Comparison of ENCODE assay signal across 17 cellular contexts in the genomic region with DNA sequence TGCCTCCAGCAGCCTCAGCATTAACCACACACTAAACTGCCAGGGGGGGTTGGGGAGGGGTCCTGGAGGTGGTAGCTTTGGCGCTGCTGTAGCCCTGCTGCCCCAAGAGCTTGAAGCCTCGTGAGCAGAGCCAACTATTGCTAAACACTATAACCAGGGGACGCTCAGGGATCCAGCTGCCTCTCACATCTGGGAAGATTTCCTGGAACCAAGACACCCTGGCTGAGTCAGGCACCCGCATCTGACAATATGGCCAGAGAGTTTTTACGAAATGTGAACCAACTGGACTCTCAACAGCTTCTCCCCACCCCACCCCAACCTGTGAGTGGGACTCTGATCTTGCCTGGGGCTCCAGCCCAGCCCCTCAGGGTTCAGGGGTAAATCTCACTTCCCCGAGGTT. TPM values are rescaled to one million over a fixed set of nuclear protein-coding genes. Genes with fewer than 3 reads are reported as not detected.
DNase-seq lines count a peak whose midpoint lies in the region; ATAC-seq and TF ChIP-seq lines count a peak whose summit lies in the region.
"Had no signal": no experiment of that assay in that cellular context is flagged by ENCODE, and none has a peak within 500 bp of the region (broad histone marks: within the 10 kb centered on the region; RNA-seq: fewer than 3 reads in every experiment).

No MANE protein-coding gene starts in this region.

- intact Hi-C loops in tibial artery (cut with DNase I; ENCODE audit: low total_unique reads) = no loop called here

- POLR2A ChIA-PET in activated naive CD8-positive, alpha-beta T cell treated with anti-CD3 and anti-CD28 coated beads, Interleukin-2, amount 10 ng/mL, durations not matched to agents 7 days and 5 days (lab: Charles Lee) = interaction anchor here (1.6 kb wide), 1 partner anchor 10 kb away, joined by 6 read pairs; no protein-coding TSS in a partner anchor

- no peaks in the 10 kb centered on the region for H3K27me3 Mint-ChIP-seq in activated naive CD8-positive, alpha-beta T cell treated with anti-CD3 and anti-CD28 coated beads, Interleukin-2, amount 10 ng/mL, durations not matched to agents 7 days and 5 days
- no peaks in the 10 kb centered on the region for H3K27me3 Mint-ChIP-seq in activated naive CD8-positive, alpha-beta T cell treated with anti-CD3 and anti-CD28 coated beads, Interleukin-2, amount 50 U/mL, for 24 hours

- H3K4me1 Mint-ChIP-seq in activated naive CD8-positive, alpha-beta T cell treated with anti-CD3 and anti-CD28 coated beads, Interleukin-2, amount 10 ng/mL, durations not matched to agents 7 days and 5 days = peaks cover 37% of the 10 kb centered on the region
- peaks cover 37% of the 10 kb centered on the region for H3K4me1 Mint-ChIP-seq in activated naive CD8-positive, alpha-beta T cell treated with anti-CD3 and anti-CD28 coated beads, Interleukin-2, amount 50 U/mL, for 24 hours

- H3K9me3 ChIP-seq in tibial artery = no peaks in the 10 kb centered on the region
- no peaks in the 10 kb centered on the region for H3K9me3 ChIP-seq in smooth muscle cell (replicated peaks; ENCODE audit: low read depth)
- H3K9me3 ChIP-seq: HAP-1 had no signal

- no peaks in the 10 kb centered on the region for H3K36me3 ChIP-seq in tibial artery
- no peaks in the 10 kb centered on the region for H3K36me3 ChIP-seq in smooth muscle cell (ENCODE audit: low read depth)
- H3K36me3 ChIP-seq: brain microvascular endothelial cell, HAP-1 had no signal

- no peak for ATAC-seq in activated naive CD8-positive, alpha-beta T cell treated with anti-CD3 and anti-CD28 coated beads, Interleukin-2, amount 10 ng/mL, durations not matched to agents 7 days and 5 days (ENCODE audit: low read depth)
- ATAC-seq in activated naive CD8-positive, alpha-beta T cell treated with anti-CD3 and anti-CD28 coated beads, Interleukin-2, amount 50 U/mL, for 24 hours = no peak
- no peak for ATAC-seq in GM21447 (IDR thresholded peaks at IDR 0.05; ENCODE audit: unreplicated experiment)
- ATAC-seq: GM12878; stimulated activated memory B cell treated with anti-CD40 and anti-IgM and Interleukin-4, amounts not matched to agents 10 μg/mL and 1 μg/mL and 100 μg/mL, for 72 hours had no signal

- no peak for TF ChIP-seq CTCF in tibial artery (IDR thresholded peaks at IDR 0.05)
- no peak for TF ChIP-seq CTCF in smooth muscle cell (IDR thresholded peaks at IDR 0.05; ENCODE audit: borderline replicate concordance, insufficient read depth, poor library complexity, severe bottlenecking)

- H3K4me2 ChIP-seq in smooth muscle cell = no peak overlapping the region

- H3K9ac ChIP-seq in smooth muscle cell (ENCODE audit: low read depth) = no peak overlapping the region

- H3K79me2 ChIP-seq in smooth muscle cell (ENCODE audit: low read depth) = no peaks in the 10 kb centered on the region

- no peak overlapping the region for H3K27ac Mint-ChIP-seq in activated naive CD8-positive, alpha-beta T cell treated with anti-CD3 and anti-CD28 coated beads, Interleukin-2, amount 10 ng/mL, durations not matched to agents 7 days and 5 days
- no peak overlapping the region for H3K27ac Mint-ChIP-seq in activated naive CD8-positive, alpha-beta T cell treated with anti-CD3 and anti-CD28 coated beads, Interleukin-2, amount 50 U/mL, for 24 hours
- H3K27ac Mint-ChIP-seq: stimulated activated memory B cell treated with anti-CD40 and anti-IgM and Interleukin-4, amounts not matched to agents 10 μg/mL and 1 μg/mL and 100 μg/mL, for 72 hours had no signal

- H3K27ac ChIP-seq in tibial artery (no peak overlapping the region), smooth muscle cell (ENCODE audit: low read depth) (no peak overlapping the region)
- H3K27ac ChIP-seq: brain microvascular endothelial cell had no signal

- no peak overlapping the region for H3K4me3 ChIP-seq in tibial artery
- no peak overlapping the region for H3K4me3 ChIP-seq in smooth muscle cell
- H3K4me3 ChIP-seq: GM12878, HAP-1 had no signal

- H2AFZ ChIP-seq in smooth muscle cell (ENCODE audit: low read depth) = no peak overlapping the region

- WGBS in smooth muscle cell (ENCODE audit: low lambda C conversion rate) = 56% methylated on average over 6 of the region's 6 CpGs

- H3K27me3 ChIP-seq in tibial artery = peaks cover 0 to 60% of the 10 kb centered on the region in 2 donors
- H3K27me3 ChIP-seq in smooth muscle cell (ENCODE audit: low read depth) = no peaks in the 10 kb centered on the region
- H3K27me3 ChIP-seq: brain microvascular endothelial cell had no signal

- H3K9me3 Mint-ChIP-seq in activated naive CD8-positive, alpha-beta T cell treated with anti-CD3 and anti-CD28 coated beads, Interleukin-2, amount 10 ng/mL, durations not matched to agents 7 days and 5 days = no peaks in the 10 kb centered on the region
- no peaks in the 10 kb centered on the region for H3K9me3 Mint-ChIP-seq in activated naive CD8-positive, alpha-beta T cell treated with anti-CD3 and anti-CD28 coated beads, Interleukin-2, amount 50 U/mL, for 24 hours
- H3K9me3 Mint-ChIP-seq: stimulated activated memory B cell treated with anti-CD40 and anti-IgM and Interleukin-4, amounts not matched to agents 10 μg/mL and 1 μg/mL and 100 μg/mL, for 72 hours had no signal

- H3K4me1 ChIP-seq in tibial artery (peaks cover 0 to 27% (median 18%) of the 10 kb centered on the region in 4 donors), smooth muscle cell (ENCODE audit: low read depth) (peaks cover 27% of the 10 kb centered on the region)
- H3K4me1 ChIP-seq: HAP-1 had no signal

- peak; percentile 14 for DNase-seq in activated naive CD8-positive, alpha-beta T cell treated with anti-CD3 and anti-CD28 coated beads, Interleukin-2, amount 10 ng/mL, durations not matched to agents 7 days and 5 days
- DNase-seq in activated naive CD8-positive, alpha-beta T cell treated with anti-CD3 and anti-CD28 coated beads, Interleukin-2, amount 50 U/mL, for 24 hours = no peak
- DNase-seq in fibroblast of gingiva (ENCODE audit: low read depth) = peak; percentile 88
- DNase-seq in islet precursor cell = peak; percentile 43
- DNase-seq in tibial artery = peak; percentile 69 to 75
- DNase-seq in smooth muscle cell (lab: John Stamatoyannopoulos, UW; ENCODE audit: unreplicated experiment) = no peak
- no peak for DNase-seq in inferior parietal cortex (ENCODE audit: extremely low spot score)
- DNase-seq: activated naive CD4-positive, alpha-beta T cell treated with Interleukin-2 at 50 U/mL for 16 hours; brain microvascular endothelial cell; immature natural killer cell; NCI-H187 treated with DMSO at 0.1 percent for 48 hours; NCI-H69; SW 1271 had no signal

- peaks cover 16% of the 10 kb centered on the region for H3K36me3 Mint-ChIP-seq in activated naive CD8-positive, alpha-beta T cell treated with anti-CD3 and anti-CD28 coated beads, Interleukin-2, amount 10 ng/mL, durations not matched to agents 7 days and 5 days
- no peaks in the 10 kb centered on the region for H3K36me3 Mint-ChIP-seq in activated naive CD8-positive, alpha-beta T cell treated with anti-CD3 and anti-CD28 coated beads, Interleukin-2, amount 50 U/mL, for 24 hours (ENCODE audit: low read depth)
- H3K36me3 Mint-ChIP-seq: stimulated activated memory B cell treated with anti-CD40 and anti-IgM and Interleukin-4, amounts not matched to agents 10 μg/mL and 1 μg/mL and 100 μg/mL, for 72 hours had no signal

- no peaks in the 10 kb centered on the region for H4K20me1 ChIP-seq in smooth muscle cell (ENCODE audit: low read depth)

- H3K4me3 Mint-ChIP-seq in activated naive CD8-positive, alpha-beta T cell treated with anti-CD3 and anti-CD28 coated beads, Interleukin-2, amount 10 ng/mL, durations not matched to agents 7 days and 5 days = no peak overlapping the region
- no peak overlapping the region for H3K4me3 Mint-ChIP-seq in activated naive CD8-positive, alpha-beta T cell treated with anti-CD3 and anti-CD28 coated beads, Interleukin-2, amount 50 U/mL, for 24 hours
- H3K4me3 Mint-ChIP-seq: immature natural killer cell; stimulated activated memory B cell treated with anti-CD40 and anti-IgM and Interleukin-4, amounts not matched to agents 10 μg/mL and 1 μg/mL and 100 μg/mL, for 72 hours had no signal

- peaks cover 5% of the 10 kb centered on the region for H3F3A ChIP-seq in smooth muscle cell (ENCODE audit: low read depth)

RNA-seq across cellular contexts. Expression of gene C1QTNF6, which starts 14.3 kb away (rescaled TPM):
- 10 to 100 TPM; 15.2 to 15.7 TPM for total RNA-seq in activated naive CD8-positive, alpha-beta T cell treated with anti-CD3 and anti-CD28 coated beads, Interleukin-2, amount 10 ng/mL, durations not matched to agents 7 days and 5 days
- 11.8 and 14.3 TPM in 2 replicates for total RNA-seq in smooth muscle cell
- polyA plus RNA-seq in smooth muscle cell = 26.8 and 33.6 TPM in 2 replicates

RNA-seq across cellular contexts. Expression of gene IL2RB, which starts 24.0 kb away (rescaled TPM):
- 100 to 1,000 TPM; 223 to 232 TPM for total RNA-seq in activated naive CD8-positive, alpha-beta T cell treated with anti-CD3 and anti-CD28 coated beads, Interleukin-2, amount 10 ng/mL, durations not matched to agents 7 days and 5 days
- total RNA-seq in smooth muscle cell = 0.76 and 1.1 TPM in 2 replicates
- polyA plus RNA-seq in smooth muscle cell = 3.6 and 3.8 TPM in 2 replicates

RNA-seq across cellular contexts. Expression of gene SSTR3, which starts 38.6 kb away (rescaled TPM):
- 10 to 100 TPM; 10.1 to 11.3 TPM for total RNA-seq in activated naive CD8-positive, alpha-beta T cell treated with anti-CD3 and anti-CD28 coated beads, Interleukin-2, amount 10 ng/mL, durations not matched to agents 7 days and 5 days
- not detected in 2 replicates for total RNA-seq in smooth muscle cell
- polyA plus RNA-seq in smooth muscle cell = not detected in 2 replicates
- polyA plus RNA-seq: immature natural killer cell had no signal

Comparison
In these comparisons a context has a peak if more than half of its experiments do, and no peak if none do; other contexts are left out.
1. DNase-seq: peak in activated naive CD8-positive, alpha-beta T cell treated with anti-CD3 and anti-CD28 coated beads, Interleukin-2, amount 10 ng/mL, durations not matched to agents 7 days and 5 days (single experiment), fibroblast of gingiva (single experiment), islet precursor cell (single experiment) and tibial artery (2 of 2); none in activated naive CD8-positive, alpha-beta T cell treated with anti-CD3 and anti-CD28 coated beads, Interleukin-2, amount 50 U/mL, for 24 hours (single experiment), smooth muscle cell (single experiment) and inferior parietal cortex (single experiment).
2. RNA of gene IL2RB, which starts 24.0 kb away (total RNA-seq): 223 to 232 TPM in activated naive CD8-positive, alpha-beta T cell treated with anti-CD3 and anti-CD28 coated beads, Interleukin-2, amount 10 ng/mL, durations not matched to agents 7 days and 5 days; 0.76 to 1.1 TPM in smooth muscle cell; every median in the first group is over 100 times any median in the second.
3. RNA of gene SSTR3, which starts 38.6 kb away (total RNA-seq): 10.1 to 11.3 TPM in activated naive CD8-positive, alpha-beta T cell treated with anti-CD3 and anti-CD28 coated beads, Interleukin-2, amount 10 ng/mL, durations not matched to agents 7 days and 5 days; not detected in smooth muscle cell; every median in the first group is over 10 times any median in the second.